ENCODE assay signal across 27 cellular contexts in the genomic region with DNA sequence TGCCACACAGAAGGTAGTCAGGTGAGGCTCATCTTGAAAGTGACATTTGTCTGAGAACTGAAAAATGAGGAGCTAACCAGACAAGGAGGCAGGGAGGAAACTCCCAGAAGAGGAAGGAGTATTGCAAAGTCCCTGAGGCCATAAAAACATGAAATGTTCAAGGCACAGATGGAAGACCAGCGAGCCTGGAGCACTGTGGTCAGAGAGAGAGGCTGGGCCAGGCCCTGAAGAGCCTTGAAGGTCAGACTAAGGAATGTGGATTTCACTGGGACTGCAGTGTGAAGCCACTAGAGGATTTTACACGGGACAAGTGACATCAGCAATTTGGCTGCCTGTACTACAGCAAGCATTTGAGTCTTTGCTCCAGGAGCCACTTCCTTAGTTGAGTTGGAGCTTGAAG. TPM values are rescaled to one million over a fixed set of nuclear protein-coding genes. Genes with fewer than 3 reads are reported as not detected.
DNase-seq lines count a peak whose midpoint lies in the region; ATAC-seq, FAIRE-seq and TF ChIP-seq lines count a peak whose summit lies in the region.
"Had no signal": no experiment of that assay in that cellular context is flagged by ENCODE, and none has a peak within 500 bp of the region (broad histone marks: within the 10 kb centered on the region; RNA-seq: fewer than 3 reads in every experiment).

No MANE protein-coding gene starts in this region.

- TF ChIP-seq CTCF in type B pancreatic cell (conservative IDR thresholded peaks at IDR 0.05) (no peak), testis (IDR thresholded peaks at IDR 0.05) (no peak), pancreas (IDR thresholded peaks at IDR 0.05) (no peak)

- H3K9ac ChIP-seq in mesendoderm (ENCODE audit: low read length) = no peak overlapping the region

- no peak overlapping the region for H2BK15ac ChIP-seq in mesendoderm (replicated peaks; ENCODE audit: low read depth)

- no peak overlapping the region for H3K4me3 ChIP-seq in mesendoderm (ENCODE audit: low read length)
- no peak overlapping the region for H3K4me3 ChIP-seq in testis
- H3K4me3 ChIP-seq in pancreas = no peak overlapping the region
- H3K4me3 ChIP-seq: body of pancreas, HAP-1, ovary, SJSA1 had no signal

- no CpG with 5 or more reads among the region's 2 CpGs for WGBS in mesendoderm (ENCODE audit: extremely low coverage, insufficient coverage, low lambda C conversion rate)
- 48 to 52% methylated on average over 2 of the region's 2 CpGs for WGBS in testis, 2 donors
- WGBS in pancreas, 2 donors = 46 to 55% methylated on average over 2 of the region's 2 CpGs

- peak overlapping the region; percentile 35 for H3K27ac Mint-ChIP-seq in type B pancreatic cell
- H3K27ac Mint-ChIP-seq: activated CD4-positive, alpha-beta memory T cell treated with anti-CD3 and anti-CD28 coated beads, Interleukin-2, amount 10 ng/mL, durations not matched to agents 7 days and 5 days; activated naive CD8-positive, alpha-beta T cell treated with anti-CD3 and anti-CD28 coated beads, Interleukin-2, amount 50 U/mL, for 24 hours; CD4-positive, CD25-positive, alpha-beta regulatory T cell; naive thymus-derived CD8-positive, alpha-beta T cell; stimulated activated effector memory CD8-positive, alpha-beta T cell treated with anti-CD3 and anti-CD28 coated beads, Interleukin-12 subunit alpha, Interleukin-12 subunit beta, amount 100 ng/mL, for 72 hours had no signal

- no peak overlapping the region for H2BK120ac ChIP-seq in mesendoderm (ENCODE audit: low read depth, low read length)

- H3K9me3 ChIP-seq in testis (no peaks in the 10 kb centered on the region), pancreas (no peaks in the 10 kb centered on the region)
- H3K9me3 ChIP-seq: body of pancreas, HAP-1, ovary had no signal

- H2AK5ac ChIP-seq in mesendoderm (ENCODE audit: low read length) = no peak overlapping the region

- no peak for ATAC-seq in pancreas
- ATAC-seq: activated naive CD8-positive, alpha-beta T cell treated with anti-CD3 and anti-CD28 coated beads, Interleukin-2, amount 50 U/mL, for 24 hours; body of pancreas; left lobe of liver; naive thymus-derived CD8-positive, alpha-beta T cell; right cardiac atrium; stimulated activated effector memory CD8-positive, alpha-beta T cell treated with anti-CD3 and anti-CD28 coated beads, Interleukin-12 subunit alpha, Interleukin-12 subunit beta, amount 100 ng/mL, for 72 hours had no signal

- no peak for FAIRE-seq in pancreas (lab: Jason Lieb, UNC)

- H3K27ac ChIP-seq in mesendoderm (ENCODE audit: low read depth, low read length) (no peak overlapping the region), testis (peak overlapping the region in 1 of 2 donors; percentile 41), pancreas (no peak overlapping the region)
- H3K27ac ChIP-seq: body of pancreas, ovary, SJSA1 had no signal

- H4K8ac ChIP-seq in mesendoderm (ENCODE audit: low read depth, low read length) = no peak overlapping the region

- no peaks in the 10 kb centered on the region for H3K9me3 Mint-ChIP-seq in type B pancreatic cell
- H3K9me3 Mint-ChIP-seq: activated CD4-positive, alpha-beta memory T cell treated with anti-CD3 and anti-CD28 coated beads, Interleukin-2, amount 10 ng/mL, durations not matched to agents 7 days and 5 days; activated naive CD8-positive, alpha-beta T cell treated with anti-CD3 and anti-CD28 coated beads, Interleukin-2, amount 50 U/mL, for 24 hours had no signal

- DNase-seq in EL (peak; percentile 28), RPMI7951 (ENCODE audit: low read depth) (peak; percentile 13), mesendoderm (peak; percentile 22), type B pancreatic cell (ENCODE audit: extremely low spot score, unreplicated experiment) (no peak), testis (no peak), pancreas (no peak), DMS 273 (lab: John Stamatoyannopoulos, UW; ENCODE audit: unreplicated experiment) (no peak)
- DNase-seq: activated CD4-positive, alpha-beta memory T cell treated with anti-CD3 and anti-CD28 coated beads, Interleukin-2, amount 10 ng/mL, durations not matched to agents 7 days and 5 days; activated CD4-positive, alpha-beta T cell treated with anti-CD3 and anti-CD28 coated beads for 1 hour; activated effector memory CD4-positive, alpha-beta T cell treated with Interleukin-2 at 50 U/mL for 16 hours; activated naive CD8-positive, alpha-beta T cell treated with anti-CD3 and anti-CD28 coated beads, Interleukin-2, amount 50 U/mL, for 24 hours; body of pancreas; CD4-positive, CD25-positive, alpha-beta regulatory T cell; cerebellar nuclear complex; DMS 273 treated with DMSO at 0.1 percent for 48 hours; naive thymus-derived CD8-positive, alpha-beta T cell; NCI-H1105; NCI-H187 treated with DMSO at 0.1 percent for 48 hours; ovary; right cardiac atrium; stimulated activated CD4-positive, alpha-beta T cell treated with anti-CD3 and anti-CD28 coated beads, Interleukin-2, amount 100 ng/mL, for 48 hours; T-helper 1 cell had no signal

- no peak overlapping the region for H3K4ac ChIP-seq in mesendoderm (ENCODE audit: low read depth, low read length)

- peaks cover 40% of the 10 kb centered on the region for H3K27me3 Mint-ChIP-seq in type B pancreatic cell

- peak overlapping the region; percentile 44 for H3K4me3 Mint-ChIP-seq in type B pancreatic cell
- H3K4me3 Mint-ChIP-seq: activated CD4-positive, alpha-beta memory T cell treated with anti-CD3 and anti-CD28 coated beads, Interleukin-2, amount 10 ng/mL, durations not matched to agents 7 days and 5 days; activated naive CD8-positive, alpha-beta T cell treated with anti-CD3 and anti-CD28 coated beads, Interleukin-2, amount 50 U/mL, for 24 hours; stimulated activated effector memory CD8-positive, alpha-beta T cell treated with anti-CD3 and anti-CD28 coated beads, Interleukin-12 subunit alpha, Interleukin-12 subunit beta, amount 100 ng/mL, for 72 hours had no signal

- no peak overlapping the region for H3K56ac ChIP-seq in mesendoderm (ENCODE audit: low read length)

- no peaks in the 10 kb centered on the region for H3K79me1 ChIP-seq in mesendoderm (ENCODE audit: low read length)

- H3K4me2 ChIP-seq in mesendoderm (ENCODE audit: low read length) = no peak overlapping the region

- no peak for TF ChIP-seq POLR2A in testis (IDR thresholded peaks at IDR 0.05)

- no peaks in the 10 kb centered on the region for H3K36me3 Mint-ChIP-seq in type B pancreatic cell
- H3K36me3 Mint-ChIP-seq: CD4-positive, CD25-positive, alpha-beta regulatory T cell; IgD-negative memory B cell; stimulated activated effector memory CD8-positive, alpha-beta T cell treated with anti-CD3 and anti-CD28 coated beads, Interleukin-12 subunit alpha, Interleukin-12 subunit beta, amount 100 ng/mL, for 72 hours had no signal

- H3K18ac ChIP-seq in mesendoderm (ENCODE audit: low read length) = no peak overlapping the region

- no peak overlapping the region for H2BK5ac ChIP-seq in mesendoderm (ENCODE audit: low read length)

- H3K36me3 ChIP-seq in mesendoderm (ENCODE audit: control insufficient read depth, insufficient read depth, low read length) = no peaks in the 10 kb centered on the region
- H3K36me3 ChIP-seq in testis (ENCODE audit: low read depth, missing control alignments) = no peaks in the 10 kb centered on the region
- H3K36me3 ChIP-seq in pancreas = no peaks in the 10 kb centered on the region
- H3K36me3 ChIP-seq: HAP-1, ovary, SJSA1 had no signal

- H3K23ac ChIP-seq in mesendoderm (ENCODE audit: low read length) = no peak overlapping the region

- no peaks in the 10 kb centered on the region for H3K79me2 ChIP-seq in mesendoderm (ENCODE audit: control insufficient read depth, insufficient read depth, low read length)

- peaks cover 2% of the 10 kb centered on the region for H3K4me1 ChIP-seq in mesendoderm (ENCODE audit: control insufficient read depth, low read depth, low read length)
- H3K4me1 ChIP-seq in testis = peaks cover 7% of the 10 kb centered on the region
- H3K4me1 ChIP-seq in pancreas = peaks cover 0 to 4% (median 0%) of the 10 kb centered on the region in 3 donors

- H4K5ac ChIP-seq in mesendoderm (ENCODE audit: low read length) = no peak overlapping the region

- H3K27me3 ChIP-seq in mesendoderm (ENCODE audit: insufficient read depth, low read length, poor library complexity) (no peaks in the 10 kb centered on the region), testis (no peaks in the 10 kb centered on the region), pancreas (no peaks in the 10 kb centered on the region)
- H3K27me3 ChIP-seq: body of pancreas, ovary had no signal

- no peaks in the 10 kb centered on the region for H3K4me1 Mint-ChIP-seq in type B pancreatic cell (ENCODE audit: unreplicated experiment)

- intact Hi-C loops in testis (cut with DNase I; ENCODE audit: low total_unique reads) (no loop called here), pancreas (cut with DNase I) (no loop called here)

RNA-seq across cellular contexts. Expression of a gene that starts 21.1 kb away (rescaled TPM):
- total RNA-seq in RPMI7951 (2014; rRNA removed; shearing (Covaris generic)) = 32.6 and 37.6 TPM in 2 replicates
- 9.1 TPM for polyA plus RNA-seq in mesendoderm (2013, experiment 1 of 2)
- 9.0 TPM for polyA plus RNA-seq in mesendoderm (2013, experiment 2 of 2)
- total RNA-seq in type B pancreatic cell (ENCODE audit: low replicate concordance) (26.3 and 26.5 TPM in 2 replicates), testis (10 to 100 TPM; 74.6 to 81.0 TPM), pancreas (10 to 100 TPM; 18.9 to 32.8 (median 25.9) TPM)
- polyA plus RNA-seq in testis (ENCODE audit: insufficient read depth, low read depth, low replicate concordance) (41.4 TPM), pancreas (10 to 100 TPM; 14.1 to 19.1 TPM)

Comparison
In these comparisons a context has a peak if more than half of its experiments do, and no peak if none do; other contexts are left out.
1. DNase-seq: peak in EL (single experiment), RPMI7951 (single experiment) and mesendoderm (single experiment); none in type B pancreatic cell (single experiment), testis (single experiment), pancreas (0 of 6) and DMS 273 (single experiment).